1 cellular context compared by ENCODE assay signal in the genomic region with DNA sequence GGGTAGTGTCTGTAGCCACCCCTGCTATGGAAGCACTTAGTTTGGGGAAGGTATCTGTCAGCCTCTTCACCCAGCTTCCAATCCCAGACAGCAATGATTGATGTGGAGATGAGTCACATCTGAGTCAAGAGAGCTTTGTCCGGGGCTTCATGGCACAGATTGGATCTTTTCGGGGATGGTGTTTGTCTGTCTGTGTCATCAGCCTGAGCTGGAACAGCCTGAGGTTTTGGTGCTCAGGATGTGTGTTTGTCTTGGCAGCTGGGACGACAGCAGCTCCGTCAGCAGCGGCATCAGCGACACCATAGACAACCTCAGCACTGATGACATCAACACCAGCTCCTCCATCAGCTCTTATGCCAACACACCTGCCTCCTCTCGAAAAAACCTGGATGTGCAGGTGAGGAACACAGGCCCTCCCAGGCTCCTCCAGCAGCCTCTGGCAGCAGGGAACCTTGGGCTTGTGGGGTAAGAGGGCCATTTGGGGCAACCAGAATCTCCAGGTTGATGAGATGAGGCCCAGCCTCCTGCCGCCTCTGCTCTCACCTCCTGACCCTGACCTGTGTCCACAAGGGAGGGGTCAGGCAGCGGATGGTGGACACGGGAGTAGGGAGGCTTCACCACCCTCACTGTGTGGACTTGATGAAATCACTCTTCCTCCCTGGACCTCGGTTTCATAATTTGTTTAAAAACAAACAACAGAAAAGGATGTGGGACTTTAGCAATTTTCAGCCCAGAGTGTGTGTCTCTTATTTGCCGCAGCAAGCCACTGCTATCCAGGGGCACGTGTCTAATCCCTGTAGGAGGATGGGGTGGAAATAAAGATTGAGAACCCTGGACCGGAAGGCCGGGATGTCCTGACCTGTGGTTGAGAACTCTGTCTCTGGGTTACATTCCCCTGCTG.
A peak's percentile ranks its signal among the peaks of the same experiment; 100 is the strongest.
TF ChIP-seq lines count a peak whose summit lies in the region.

No MANE protein-coding gene starts in this region.

TF ChIP-seq in HEK293, 187 proteins besides CTCF, POLR2A, EP300 and RAD21 (continued from another document and continues in another):
- peak; percentile 79 for TF ChIP-seq TSHZ1 (tag by site-specific recombination; IDR thresholded peaks at IDR 0.05; ENCODE audit: borderline replicate concordance)
- no peak for TF ChIP-seq YY1 (tag by site-specific recombination; IDR thresholded peaks at IDR 0.05)
- no peak for TF ChIP-seq ZFP3 (tag by site-specific recombination; IDR thresholded peaks at IDR 0.05; ENCODE audit: low read depth)
- no peak for TF ChIP-seq REPIN1 (tag by site-specific recombination; IDR thresholded peaks at IDR 0.05; ENCODE audit: low read depth)
- TF ChIP-seq ZXDB (tag by site-specific recombination; IDR thresholded peaks at IDR 0.05), result 0 out of 2 replicates have a peak, but pooled peaks have one; percentile 14
- no peak for TF ChIP-seq ZNF639 (tag by site-specific recombination; IDR thresholded peaks at IDR 0.05)
- peak; percentile 93 for TF ChIP-seq ZNF629 (tag by site-specific recombination; IDR thresholded peaks at IDR 0.05)
- no peak for TF ChIP-seq ZBTB1 (tag by site-specific recombination; IDR thresholded peaks at IDR 0.05)
- TF ChIP-seq ZNF394 (tag by site-specific recombination; IDR thresholded peaks at IDR 0.05; ENCODE audit: borderline replicate concordance), result no peak
- peak; percentile 47; the same call in 1 of the 2 replicates for TF ChIP-seq ZFP69B (tag by site-specific recombination; IDR thresholded peaks at IDR 0.05)
- peak; percentile 20; the same call in 1 of the 2 replicates for TF ChIP-seq ZNF398 (tag by site-specific recombination; IDR thresholded peaks at IDR 0.05)
- no peak for TF ChIP-seq ZNF324 (tag by site-specific recombination; IDR thresholded peaks at IDR 0.05)
- TF ChIP-seq ZNF335 (tag by site-specific recombination; conservative IDR thresholded peaks at IDR 0.05), result peak; percentile 30
- no peak for TF ChIP-seq ZNF157 (tag by site-specific recombination; IDR thresholded peaks at IDR 0.05)
- TF ChIP-seq GFI1B (tag by site-specific recombination; IDR thresholded peaks at IDR 0.05), result peak; percentile 63; the same call in 1 of the 2 replicates
- 0 out of 2 replicates have a peak, but pooled peaks have one; percentile 25 for TF ChIP-seq KLF8 (tag by site-specific recombination; IDR thresholded peaks at IDR 0.05)
- peak; percentile 79 for TF ChIP-seq ZEB2 (tag by site-specific recombination; IDR thresholded peaks at IDR 0.05)
- TF ChIP-seq OSR2 (tag by site-specific recombination; IDR thresholded peaks at IDR 0.05), result peak; percentile 81
- TF ChIP-seq ZNF600 (tag by site-specific recombination; IDR thresholded peaks at IDR 0.05), result peak; percentile 70
- no peak for TF ChIP-seq HOXC10 (CRISPR knock-in tag; IDR thresholded peaks at IDR 0.05)
- TF ChIP-seq SCRT2 (tag by site-specific recombination; IDR thresholded peaks at IDR 0.05), result no peak
- 0 out of 2 replicates have a peak, but pooled peaks have one; percentile 50 for TF ChIP-seq SP7 (tag by site-specific recombination; IDR thresholded peaks at IDR 0.05)
- TF ChIP-seq, protein P1, sequence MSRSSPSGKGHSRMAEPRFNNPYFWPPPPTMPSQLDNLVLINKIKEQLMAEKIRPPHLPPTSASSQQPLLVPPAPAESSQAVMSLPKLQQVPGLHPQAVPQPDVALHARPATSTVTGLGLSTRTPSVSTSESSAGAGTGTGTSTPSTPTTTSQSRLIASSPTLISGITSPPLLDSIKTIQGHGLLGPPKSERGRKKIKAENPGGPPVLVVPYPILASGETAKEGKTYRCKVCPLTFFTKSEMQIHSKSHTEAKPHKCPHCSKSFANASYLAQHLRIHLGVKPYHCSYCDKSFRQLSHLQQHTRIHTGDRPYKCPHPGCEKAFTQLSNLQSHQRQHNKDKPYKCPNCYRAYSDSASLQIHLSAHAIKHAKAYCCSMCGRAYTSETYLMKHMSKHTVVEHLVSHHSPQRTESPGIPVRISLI (tag by site-specific recombination; IDR thresholded peaks at IDR 0.05), result 0 out of 2 replicates have a peak, but pooled peaks have one; percentile 13
- TF ChIP-seq, protein P2, sequence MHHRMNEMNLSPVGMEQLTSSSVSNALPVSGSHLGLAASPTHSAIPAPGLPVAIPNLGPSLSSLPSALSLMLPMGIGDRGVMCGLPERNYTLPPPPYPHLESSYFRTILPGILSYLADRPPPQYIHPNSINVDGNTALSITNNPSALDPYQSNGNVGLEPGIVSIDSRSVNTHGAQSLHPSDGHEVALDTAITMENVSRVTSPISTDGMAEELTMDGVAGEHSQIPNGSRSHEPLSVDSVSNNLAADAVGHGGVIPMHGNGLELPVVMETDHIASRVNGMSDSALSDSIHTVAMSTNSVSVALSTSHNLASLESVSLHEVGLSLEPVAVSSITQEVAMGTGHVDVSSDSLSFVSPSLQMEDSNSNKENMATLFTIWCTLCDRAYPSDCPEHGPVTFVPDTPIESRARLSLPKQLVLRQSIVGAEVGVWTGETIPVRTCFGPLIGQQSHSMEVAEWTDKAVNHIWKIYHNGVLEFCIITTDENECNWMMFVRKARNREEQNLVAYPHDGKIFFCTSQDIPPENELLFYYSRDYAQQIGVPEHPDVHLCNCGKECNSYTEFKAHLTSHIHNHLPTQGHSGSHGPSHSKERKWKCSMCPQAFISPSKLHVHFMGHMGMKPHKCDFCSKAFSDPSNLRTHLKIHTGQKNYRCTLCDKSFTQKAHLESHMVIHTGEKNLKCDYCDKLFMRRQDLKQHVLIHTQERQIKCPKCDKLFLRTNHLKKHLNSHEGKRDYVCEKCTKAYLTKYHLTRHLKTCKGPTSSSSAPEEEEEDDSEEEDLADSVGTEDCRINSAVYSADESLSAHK (tag by site-specific recombination; IDR thresholded peaks at IDR 0.05), result no peak
- TF ChIP-seq SP2 (tag by site-specific recombination; IDR thresholded peaks at IDR 0.05), result no peak
- no peak for TF ChIP-seq ZNF830 (tag by site-specific recombination; IDR thresholded peaks at IDR 0.05; ENCODE audit: low read depth)
- no peak for TF ChIP-seq ZNF529 (tag by site-specific recombination; IDR thresholded peaks at IDR 0.05; ENCODE audit: insufficient replicate concordance)
- no peak for TF ChIP-seq ZNF645 (tag by site-specific recombination; IDR thresholded peaks at IDR 0.05)
- no peak for TF ChIP-seq ZNF658 (tag by site-specific recombination; IDR thresholded peaks at IDR 0.05)
- TF ChIP-seq ZNF677 (tag by site-specific recombination; IDR thresholded peaks at IDR 0.05), result no peak
- no peak for TF ChIP-seq ZNF140 (tag by site-specific recombination; IDR thresholded peaks at IDR 0.05)
- peak; percentile 16; the same call in 1 of the 2 replicates for TF ChIP-seq ZNF341 (tag by site-specific recombination; IDR thresholded peaks at IDR 0.05; ENCODE audit: low read depth)
- no peak for TF ChIP-seq ZNF660 (tag by site-specific recombination; IDR thresholded peaks at IDR 0.05)
- TF ChIP-seq KLF7 (tag by site-specific recombination; IDR thresholded peaks at IDR 0.05; ENCODE audit: borderline replicate concordance), result no peak
- TF ChIP-seq ZNF366 (tag by site-specific recombination; conservative IDR thresholded peaks at IDR 0.05), result peak; percentile 75
- TF ChIP-seq ZNF791 (tag by site-specific recombination; IDR thresholded peaks at IDR 0.05), result no peak
- no peak for TF ChIP-seq ZNF530 (tag by site-specific recombination; IDR thresholded peaks at IDR 0.05; ENCODE audit: low read depth)
- TF ChIP-seq, protein P3, sequence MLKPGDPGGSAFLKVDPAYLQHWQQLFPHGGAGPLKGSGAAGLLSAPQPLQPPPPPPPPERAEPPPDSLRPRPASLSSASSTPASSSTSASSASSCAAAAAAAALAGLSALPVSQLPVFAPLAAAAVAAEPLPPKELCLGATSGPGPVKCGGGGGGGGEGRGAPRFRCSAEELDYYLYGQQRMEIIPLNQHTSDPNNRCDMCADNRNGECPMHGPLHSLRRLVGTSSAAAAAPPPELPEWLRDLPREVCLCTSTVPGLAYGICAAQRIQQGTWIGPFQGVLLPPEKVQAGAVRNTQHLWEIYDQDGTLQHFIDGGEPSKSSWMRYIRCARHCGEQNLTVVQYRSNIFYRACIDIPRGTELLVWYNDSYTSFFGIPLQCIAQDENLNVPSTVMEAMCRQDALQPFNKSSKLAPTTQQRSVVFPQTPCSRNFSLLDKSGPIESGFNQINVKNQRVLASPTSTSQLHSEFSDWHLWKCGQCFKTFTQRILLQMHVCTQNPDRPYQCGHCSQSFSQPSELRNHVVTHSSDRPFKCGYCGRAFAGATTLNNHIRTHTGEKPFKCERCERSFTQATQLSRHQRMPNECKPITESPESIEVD (tag by site-specific recombination; IDR thresholded peaks at IDR 0.05), result no peak
- TF ChIP-seq ZFP37 (tag by site-specific recombination; IDR thresholded peaks at IDR 0.05), result 0 out of 2 replicates have a peak, but pooled peaks have one; percentile 40
- no peak for TF ChIP-seq ZNF561 (tag by site-specific recombination; IDR thresholded peaks at IDR 0.05; ENCODE audit: borderline replicate concordance)
- TF ChIP-seq ZBTB48 (tag by site-specific recombination; IDR thresholded peaks at IDR 0.05), result no peak
- peak; percentile 61; the same call in 1 of the 2 replicates for TF ChIP-seq ZNF692 (tag by site-specific recombination; IDR thresholded peaks at IDR 0.05)
- TF ChIP-seq ZSCAN16 (tag by site-specific recombination; IDR thresholded peaks at IDR 0.05), result no peak
- TF ChIP-seq ZBTB21 (tag by site-specific recombination; IDR thresholded peaks at IDR 0.05), result peak; percentile 69
